In the genomic region with DNA sequence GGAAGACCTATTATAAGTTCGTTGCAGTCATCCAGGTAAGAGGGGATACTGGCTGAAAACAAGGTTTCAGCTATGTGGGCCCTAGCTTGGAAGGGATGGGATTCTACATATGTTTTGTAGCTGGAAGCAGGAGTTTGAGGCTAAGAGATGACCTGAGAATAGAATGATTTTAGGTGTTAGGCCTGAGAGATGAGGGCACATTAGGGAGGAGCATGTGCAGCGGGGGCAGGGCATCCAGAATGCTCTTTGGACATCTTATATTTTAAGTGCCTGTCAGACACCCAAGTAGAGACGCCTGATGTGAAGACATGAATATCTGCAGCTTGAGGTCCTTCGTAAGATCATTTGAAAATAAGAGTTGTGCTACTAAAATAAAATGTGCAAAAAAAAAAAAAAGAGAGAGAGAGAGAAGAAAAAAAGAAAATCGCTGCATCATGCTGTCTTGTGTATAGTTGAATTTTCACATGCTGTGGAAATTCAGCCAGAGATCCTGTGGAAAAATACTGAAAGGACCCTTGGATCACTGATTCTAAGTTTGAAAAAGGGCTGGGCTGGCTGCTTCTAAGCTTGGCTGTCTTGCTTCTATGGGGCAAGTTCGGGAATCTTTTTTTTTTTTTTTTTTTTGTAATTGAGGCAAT, we compare ENCODE assay signal across 15 cellular contexts.
DNase-seq lines count a peak whose midpoint lies in the region; ATAC-seq and TF ChIP-seq lines count a peak whose summit lies in the region.
"Had no signal": no experiment of that assay in that cellular context is flagged by ENCODE, and none has a peak within 500 bp of the region (broad histone marks: within the 10 kb centered on the region; RNA-seq: fewer than 3 reads in every experiment).

No MANE protein-coding gene starts in this region.

- H3K9ac ChIP-seq in colonic mucosa (ENCODE audit: low read depth in 2 of 2, low read length in 2 of 2) = no peak overlapping the region

- H3K9me3 ChIP-seq in Peyer's patch (no peaks in the 10 kb centered on the region), colonic mucosa (no peaks in the 10 kb centered on the region), heart left ventricle (no peaks in the 10 kb centered on the region)

- H3K27ac ChIP-seq in Peyer's patch (peak overlapping the region; percentile 49 to 76 (median 66)), colonic mucosa (peak overlapping the region; percentile 12), heart left ventricle (peak overlapping the region in 2 of 12 donors; percentile 51 to 89)

- whole genome bisulfite sequencing in heart left ventricle, 4 donors = 90 to 92% (median 91%) methylated on average over 6 of the region's 6 CpGs

- ATAC-seq in natural killer cell = no peak
- no peak for ATAC-seq in heart left ventricle
- no peak for ATAC-seq in HG02870 (IDR thresholded peaks at IDR 0.05; ENCODE audit: unreplicated experiment)
- no peak for ATAC-seq in HG03139 (IDR thresholded peaks at IDR 0.05; ENCODE audit: unreplicated experiment)

- H3K36me3 ChIP-seq in Peyer's patch (no peaks in the 10 kb centered on the region), colonic mucosa (no peaks in the 10 kb centered on the region), heart left ventricle (no peaks in the 10 kb centered on the region)

- H3K4me1 ChIP-seq in Peyer's patch (peaks cover 0 to 28% (median 5%) of the 10 kb centered on the region in 4 donors), colonic mucosa (no peaks in the 10 kb centered on the region), heart left ventricle (peaks cover 0 to 64% (median 13%) of the 10 kb centered on the region in 12 donors)

- H3K36me3 Mint-ChIP-seq in natural killer cell = no peaks in the 10 kb centered on the region

- H3K4me3 ChIP-seq in Peyer's patch (peak overlapping the region in 1 of 4 donors; percentile 9), colonic mucosa (no peak overlapping the region), heart left ventricle (peak overlapping the region in 1 of 12 donors; percentile 17)

- in situ Hi-C loops in Caki2 (cut with HindIII; ENCODE audit: low pct_unique_long_range_greater_than_20kb, low sequenced_read_pairs) = no loop called here

- H3K4me1 Mint-ChIP-seq in natural killer cell = peaks cover 86 to 89% of the 10 kb centered on the region in 2 donors

- TF ChIP-seq POLR2A in Peyer's patch (IDR thresholded peaks at IDR 0.05) = no peak
- TF ChIP-seq POLR2A in heart left ventricle (IDR thresholded peaks at IDR 0.05) = no peak

- H3K27me3 ChIP-seq in Peyer's patch (no peaks in the 10 kb centered on the region), colonic mucosa (no peaks in the 10 kb centered on the region), heart left ventricle (no peaks in the 10 kb centered on the region)

- TF ChIP-seq CTCF in Peyer's patch (IDR thresholded peaks at IDR 0.05) (no peak), colonic mucosa (IDR thresholded peaks at IDR 0.05) (no peak), natural killer cell (IDR thresholded peaks at IDR 0.05) (no peak), heart left ventricle (IDR thresholded peaks at IDR 0.05) (no peak)

- intact Hi-C loops in colonic mucosa (cut with DNase I) (no loop called here), natural killer cell (cut with micrococcal nuclease) (no loop called here), heart left ventricle (cut with DNase I) (loop anchor here in 1 of 10 donors (10.0 kb wide), 2 partner anchors 243 to 273 kb away; no protein-coding TSS in a partner anchor)

- peak overlapping the region; percentile 91 for H3K4me3 Mint-ChIP-seq in natural killer cell

- H3K27ac Mint-ChIP-seq in natural killer cell = peak overlapping the region; percentile 94 to 97

- no peaks in the 10 kb centered on the region for H3K27me3 Mint-ChIP-seq in natural killer cell (ENCODE audit: low read depth in 2 of 2)

- DNase-seq in Caki2 (ENCODE audit: low read depth) = peak; percentile 25
- DNase-seq in Peyer's patch = no peak
- DNase-seq in colonic mucosa = no peak
- DNase-seq in natural killer cell = no peak
- no peak for DNase-seq in heart left ventricle
- no peak for DNase-seq in NCI-H748 (lab: John Stamatoyannopoulos, UW; ENCODE audit: unreplicated experiment)
- DNase-seq: activated B cell treated with CpG ODN at 0.5 μM for 24 hours; effector CD4-positive, alpha-beta T cell; NCI-H1092; NCI-H524 treated with DMSO at 0.1 percent for 48 hours; posterior cingulate gyrus; SHP77 treated with DMSO at 0.1 percent for 48 hours; stimulated activated CD4-positive, alpha-beta T cell treated with anti-CD3 and anti-CD28 coated beads, Interleukin-4, amount 100 ng/mL, for 1 hour had no signal

- peaks cover 0 to 2% of the 10 kb centered on the region in 2 donors for H3K9me3 Mint-ChIP-seq in natural killer cell
- H3K9me3 Mint-ChIP-seq: activated B cell treated with CpG ODN at 0.5 μM for 24 hours had no signal
